ENCODE assay signal across 2 cellular contexts in genomic region chr4:6731780-6732179, GRCh38.
A peak's percentile ranks its signal among the peaks of the same experiment; 100 is the strongest.
TF ChIP-seq lines count a peak whose summit lies in the region.

No MANE protein-coding gene starts in this region.

TF ChIP-seq in A549, 52 proteins besides CTCF, POLR2A, EP300 and RAD21:
- no peak for TF ChIP-seq RCOR1 (IDR thresholded peaks at IDR 0.05; ENCODE audit: low read depth, low read length)
- no peak for TF ChIP-seq MAZ (IDR thresholded peaks at IDR 0.05; ENCODE audit: borderline replicate concordance, low read depth, low read length)
- TF ChIP-seq NFE2L2 (conservative IDR thresholded peaks at IDR 0.05; ENCODE audit: low read length): no peak
- TF ChIP-seq, protein P1, sequence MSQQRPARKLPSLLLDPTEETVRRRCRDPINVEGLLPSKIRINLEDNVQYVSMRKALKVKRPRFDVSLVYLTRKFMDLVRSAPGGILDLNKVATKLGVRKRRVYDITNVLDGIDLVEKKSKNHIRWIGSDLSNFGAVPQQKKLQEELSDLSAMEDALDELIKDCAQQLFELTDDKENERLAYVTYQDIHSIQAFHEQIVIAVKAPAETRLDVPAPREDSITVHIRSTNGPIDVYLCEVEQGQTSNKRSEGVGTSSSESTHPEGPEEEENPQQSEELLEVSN (IDR thresholded peaks at IDR 0.05; ENCODE audit: borderline replicate concordance, low read depth): no peak
- no peak for TF ChIP-seq NPAS2 (CRISPR knock-in tag; IDR thresholded peaks at IDR 0.05; ENCODE audit: borderline replicate concordance)
- TF ChIP-seq HOXB5 (CRISPR knock-in tag; IDR thresholded peaks at IDR 0.05): no peak
- no peak for TF ChIP-seq FOSL2 (IDR thresholded peaks at IDR 0.05)
- no peak for TF ChIP-seq FOSL2 (CRISPR knock-in tag; IDR thresholded peaks at IDR 0.05)
- TF ChIP-seq, protein P2, sequence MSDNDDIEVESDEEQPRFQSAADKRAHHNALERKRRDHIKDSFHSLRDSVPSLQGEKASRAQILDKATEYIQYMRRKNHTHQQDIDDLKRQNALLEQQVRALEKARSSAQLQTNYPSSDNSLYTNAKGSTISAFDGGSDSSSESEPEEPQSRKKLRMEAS (IDR thresholded peaks at IDR 0.05): no peak
- no peak for TF ChIP-seq JUN (IDR thresholded peaks at IDR 0.05)
- no peak for TF ChIP-seq SMC3 (IDR thresholded peaks at IDR 0.05)
- no peak for TF ChIP-seq BHLHE40 (IDR thresholded peaks at IDR 0.05; ENCODE audit: low read depth, low read length)
- TF ChIP-seq CBX8 (IDR thresholded peaks at IDR 0.05): no peak
- TF ChIP-seq NR3C1 (IDR thresholded peaks at IDR 0.05): no peak
- no peak for TF ChIP-seq HMGXB4 (CRISPR knock-in tag; IDR thresholded peaks at IDR 0.05; ENCODE audit: borderline replicate concordance)
- TF ChIP-seq KDM1A (IDR thresholded peaks at IDR 0.05; ENCODE audit: low read depth): no peak
TF ChIP-seq in A549: peak in this region for 0.

TF ChIP-seq in K562, 482 proteins besides CTCF, POLR2A, EP300 and RAD21:
- TF ChIP-seq PTRF (tag; IDR thresholded peaks at IDR 0.05) (peak; percentile 6; the same call in 1 of the 2 replicates), HIVEP1 (CRISPR knock-in tag; IDR thresholded peaks at IDR 0.05) (no peak), SP1 (CRISPR knock-in tag; IDR thresholded peaks at IDR 0.05) (0 out of 2 replicates have a peak, but pooled peaks have one; percentile 2), GATAD2A (IDR thresholded peaks at IDR 0.05) (0 out of 2 replicates have a peak, but pooled peaks have one; percentile 15), ZNF24 (IDR thresholded peaks at IDR 0.05) (no peak), ZNF512 (tag; IDR thresholded peaks at IDR 0.05) (0 out of 2 replicates have a peak, but pooled peaks have one; percentile 59)
